In the genomic region with DNA sequence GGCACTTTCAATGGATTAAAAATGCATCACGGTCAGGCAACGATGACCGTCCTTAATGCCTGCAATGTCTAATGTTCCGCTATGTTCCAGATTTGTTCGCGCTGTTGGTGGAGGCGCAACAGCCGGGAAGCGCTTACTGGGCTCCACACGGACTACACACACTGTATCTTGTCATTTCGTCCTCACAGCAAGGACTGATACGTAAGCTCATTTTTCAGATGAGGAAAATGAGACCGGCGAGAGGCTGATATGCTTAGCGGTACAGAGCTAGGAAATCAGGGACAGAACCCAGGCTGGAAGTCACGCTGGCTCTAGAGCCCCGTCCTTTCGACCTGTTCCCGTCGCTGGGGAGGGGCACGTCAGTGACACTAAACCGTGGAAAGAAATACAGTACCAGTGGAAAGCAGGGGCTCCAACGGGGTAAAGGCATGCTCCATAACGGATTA, we compare ENCODE assay signal across 8 cellular contexts. TPM values are rescaled to one million over a fixed set of nuclear protein-coding genes. Genes with fewer than 3 reads are reported as not detected.
DNase-seq lines count a peak whose midpoint lies in the region; ATAC-seq, FAIRE-seq and TF ChIP-seq lines count a peak whose summit lies in the region.

No MANE protein-coding gene starts in this region.

- H3K4me2 ChIP-seq in GM12878 (ENCODE audit: control insufficient read depth, insufficient read depth): peak overlapping the region; percentile 95; the same call in 1 of the 2 replicates

- in situ Hi-C loops in GM12878 (cut with MboI): no loop called here

- TF ChIP-seq RAD21 in GM12878 (IDR thresholded peaks at IDR 0.05; ENCODE audit: insufficient read depth, low read depth, low read length): no peak

- BruUV-seq in GM12878 (replicated peaks; lab: Mats Ljungman, UMichigan): TSS peak; percentile 78

- H4K20me1 ChIP-seq in GM12878 (ENCODE audit: control insufficient read depth, insufficient read depth): no peaks in the 10 kb centered on the region

- WGBS in GM12878 (ENCODE audit: insufficient coverage, insufficient replicate concordance, low lambda C conversion rate, missing lambda C conversion rate): under 1% methylated on average over 24 of the region's 24 CpGs

- peaks cover 3% of the 10 kb centered on the region; the same call in 1 of the 2 replicates for H3K27me3 ChIP-seq in HUES48 (ENCODE audit: control insufficient read depth, insufficient read depth, low read length)
- no peaks in the 10 kb centered on the region for H3K27me3 ChIP-seq in GM12878 (replicated peaks in 1 of 2; ENCODE audit: control insufficient read depth in 2 of 2, insufficient read depth in 2 of 2, low read length in 1 of 2)

- H3K4me1 ChIP-seq in HUES48 (ENCODE audit: control insufficient read depth, insufficient read depth, low read length): no peaks in the 10 kb centered on the region
- no peaks in the 10 kb centered on the region; the same call in 1 of the 2 replicates for H3K4me1 ChIP-seq in GM12878 (ENCODE audit: control insufficient read depth, insufficient read depth, low read length)

- SMC1A ChIA-PET in GM12878 (lab: Charles Lee; ENCODE audit: uncharacterized antibody, unreplicated experiment): interaction anchor here (0.7 to 5.7 kb wide), 13 partner anchors 9 to 114 kb away, joined by 3 to 45 read pairs (median 5); no protein-coding TSS in a partner anchor

- H3K9ac ChIP-seq in HUES48 (ENCODE audit: low read depth, low read length) (peak overlapping the region; percentile 54), GM12878 (ENCODE audit: control insufficient read depth, insufficient read depth, low read length) (peak overlapping the region; percentile 84)

- peak overlapping the region; percentile 98 for H2AFZ ChIP-seq in GM12878 (ENCODE audit: control insufficient read depth, low read depth, low read length)

- TF ChIP-seq CTCF in RWPE1 (conservative IDR thresholded peaks at IDR 0.05; ENCODE audit: low read depth) (no peak), GM12878 (IDR thresholded peaks at IDR 0.05 in 2 of 3, conservative IDR thresholded peaks at IDR 0.05 in 1 of 3; ENCODE audit: control insufficient read depth in 2 of 3, extremely low read depth in 1 of 3, insufficient read depth in 1 of 3, low read depth in 3 of 3, low read length in 3 of 3) (no peak)

- H3K79me2 ChIP-seq in GM12878 (ENCODE audit: control insufficient read depth, insufficient read depth, low read length): peaks cover 2% of the 10 kb centered on the region; the same call in 1 of the 2 replicates

- RAD21 ChIA-PET in GM12878 (lab: Charles Lee; ENCODE audit: unreplicated experiment): interaction anchor here (0.9 to 3.2 kb wide), 5 partner anchors 9 to 49 kb away, joined by 3 to 39 read pairs (median 14); no protein-coding TSS in a partner anchor

- CTCF ChIA-PET in RWPE1 (lab: Yijun Ruan, JAX) (no interaction called here), GM12878 (lab: Yijun Ruan, JAX) (interaction anchor here (0.8 to 3.2 kb wide), 9 partner anchors 9 to 96 kb away, joined by 3 to 20 read pairs (median 4); no protein-coding TSS in a partner anchor)

- ATAC-seq in GM21515 (IDR thresholded peaks at IDR 0.05; ENCODE audit: unreplicated experiment) (peak; percentile 41), GM12878 (peak; percentile 54)

- peak; percentile 41 for DNase-seq in ELR (ENCODE audit: low read depth)
- no peak for DNase-seq in RWPE1 (ENCODE audit: low spot score)
- peak; percentile 21 for DNase-seq in GM12878 (ENCODE audit: low read depth, low spot score)
- peak in 40 of 51 donors; percentile 13 to 89 (median 48) for DNase-seq in hypothalamus (lab: John Stamatoyannopoulos, UW)
- peak; percentile 92 for DNase-seq in retina
- DNase-seq in NOMO-1 treated with DMSO at 0.1 percent for 48 hours (lab: John Stamatoyannopoulos, UW; ENCODE audit: unreplicated experiment): no peak

- no peak for FAIRE-seq in GM12878 (lab: Jason Lieb, UNC)

- TF ChIP-seq EP300 in GM12878 (IDR thresholded peaks at IDR 0.05; ENCODE audit: borderline replicate concordance in 1 of 2, control insufficient read depth in 1 of 2, low read depth in 2 of 2, low read length in 2 of 2): no peak

- POLR2A ChIA-PET in RWPE1 (lab: Yijun Ruan, JAX; ENCODE audit: low non-redundant PET): no interaction called here
- POLR2A ChIA-PET in GM12878 (lab: Charles Lee): interaction anchor here (1.4 to 3.0 kb wide), 6 partner anchors 9 to 97 kb away, joined by 5 to 22 read pairs (median 6); no protein-coding TSS in a partner anchor

- H3K36me3 ChIP-seq in HUES48 (ENCODE audit: control insufficient read depth, insufficient read depth, low read length) (no peaks in the 10 kb centered on the region), GM12878 (ENCODE audit: control insufficient read depth in 2 of 2, insufficient read depth in 2 of 2, low read length in 1 of 2) (no peaks in the 10 kb centered on the region)

- no peaks in the 10 kb centered on the region for H3K9me3 ChIP-seq in HUES48 (ENCODE audit: control insufficient read depth, insufficient read depth, low read length)
- peaks cover 2% of the 10 kb centered on the region; the same call in 2 of the 3 replicates for H3K9me3 ChIP-seq in GM12878 (replicated peaks; ENCODE audit: control insufficient read depth, insufficient read depth, low read length)

- peak overlapping the region; percentile 88 for H3K27ac ChIP-seq in HUES48 (ENCODE audit: low read depth, low read length)
- H3K27ac ChIP-seq in RWPE1: peak overlapping the region; percentile 96
- H3K27ac ChIP-seq in GM12878 (ENCODE audit: control insufficient read depth, insufficient read depth): peak overlapping the region; percentile 86

- intact Hi-C loops in GM12878 (cut with micrococcal nuclease; ENCODE audit: unreplicated experiment): loop anchor here (5.0 kb wide), 1 partner anchor 98 kb away; no protein-coding TSS in a partner anchor

- H3K4me3 ChIP-seq in HUES48 (ENCODE audit: low read depth, low read length) (peak overlapping the region; percentile 79), GM12878 (peak overlapping the region; percentile 94)

- TF ChIP-seq POLR2A in GM12878 (IDR thresholded peaks at IDR 0.05; ENCODE audit: low read depth, low read length): no peak

TF ChIP-seq in GM12878, 131 proteins besides CTCF, POLR2A, EP300 and RAD21:
- TF ChIP-seq ETV6 (conservative IDR thresholded peaks at IDR 0.05 in 1 of 2, IDR thresholded peaks at IDR 0.05 in 1 of 2; ENCODE audit: borderline replicate concordance in 1 of 2, low read depth in 1 of 2) (0 out of 4 replicates have a peak, but pooled peaks of 1 of the 2 experiments have one; percentile 7), CREB1 (IDR thresholded peaks at IDR 0.05; ENCODE audit: low read depth) (0 out of 2 replicates have a peak, but pooled peaks have one; percentile 10), TAF1 (IDR thresholded peaks at IDR 0.05; ENCODE audit: borderline replicate concordance, low read depth, low read length) (0 out of 2 replicates have a peak, but pooled peaks have one; percentile 1), MTA3 (IDR thresholded peaks at IDR 0.05; ENCODE audit: borderline replicate concordance, low read length) (0 out of 2 replicates have a peak, but pooled peaks have one; percentile 35), SMAD5 (IDR thresholded peaks at IDR 0.05; ENCODE audit: low read depth) (no peak), SMC3 (IDR thresholded peaks at IDR 0.05; ENCODE audit: borderline replicate concordance, low read length) (no peak)
- TF ChIP-seq, protein P1, sequence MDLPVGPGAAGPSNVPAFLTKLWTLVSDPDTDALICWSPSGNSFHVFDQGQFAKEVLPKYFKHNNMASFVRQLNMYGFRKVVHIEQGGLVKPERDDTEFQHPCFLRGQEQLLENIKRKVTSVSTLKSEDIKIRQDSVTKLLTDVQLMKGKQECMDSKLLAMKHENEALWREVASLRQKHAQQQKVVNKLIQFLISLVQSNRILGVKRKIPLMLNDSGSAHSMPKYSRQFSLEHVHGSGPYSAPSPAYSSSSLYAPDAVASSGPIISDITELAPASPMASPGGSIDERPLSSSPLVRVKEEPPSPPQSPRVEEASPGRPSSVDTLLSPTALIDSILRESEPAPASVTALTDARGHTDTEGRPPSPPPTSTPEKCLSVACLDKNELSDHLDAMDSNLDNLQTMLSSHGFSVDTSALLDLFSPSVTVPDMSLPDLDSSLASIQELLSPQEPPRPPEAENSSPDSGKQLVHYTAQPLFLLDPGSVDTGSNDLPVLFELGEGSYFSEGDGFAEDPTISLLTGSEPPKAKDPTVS (IDR thresholded peaks at IDR 0.05; ENCODE audit: low read depth, low read length): no peak

RNA-seq across cellular contexts. Expression of a gene that starts 0.7 kb away (rescaled TPM):
- 38.9 and 39.7 TPM in 2 replicates for total RNA-seq in GM12878 (2013; cell fraction: nucleolus; rRNA removed)
- 7.8 and 8.2 TPM in 2 replicates for total RNA-seq in GM12878 (2014; rRNA removed)
- total RNA-seq in GM12878 (2014; rRNA removed; fragmentation: Illumina TruSeq; extraction: Trizol): 7.3 and 10.6 TPM in 2 replicates
- 5.6 and 7.7 TPM in 2 replicates for total RNA-seq in GM12878 (2021)
- 15.2 TPM for polyA plus RNA-seq in GM12878 (2011; ENCODE audit: low read depth)
- 13.6 and 13.8 TPM in 2 replicates for polyA plus RNA-seq in GM12878 (2011; rRNA removed)
- polyA plus RNA-seq in GM12878 (2011; cell fraction: cytosol; rRNA removed): 8.6 and 10.7 TPM in 2 replicates
- polyA plus RNA-seq in GM12878 (2011; cell fraction: nucleus; rRNA removed): 6.9 and 12.2 TPM in 2 replicates
- polyA plus RNA-seq in GM12878 (2012): 6.7 and 8.0 TPM in 2 replicates
- 7.1 and 7.4 TPM in 2 replicates for polyA plus RNA-seq in GM12878 (2014; fragmentation: Illumina TruSeq; extraction: Trizol)
- 10 to 100 TPM in 1 of 2 experiments, 1 to 10 TPM in 1; 8.0 to 11.3 TPM for polyA plus RNA-seq in GM12878 (2014; fragmentation: Nextera tagmentation; extraction: Ambion mirVana)
- 5.6 and 7.8 TPM in 2 replicates for polyA plus RNA-seq in GM12878 (2014; rRNA removed)
- 10 to 100 TPM; 14.2 to 19.0 TPM for polyA plus RNA-seq in GM12878 (2016; fragmentation: Nextera tagmentation; extraction: Ambion mirVana)
- polyA minus RNA-seq in GM12878 (2011; rRNA and poly(A)+ RNA removed): 34.8 and 44.3 TPM in 2 replicates
- 6.1 and 6.4 TPM in 2 replicates for polyA minus RNA-seq in GM12878 (2011; cell fraction: cytosol; rRNA and poly(A)+ RNA removed)
- polyA minus RNA-seq in GM12878 (2011; cell fraction: nucleus; rRNA and poly(A)+ RNA removed): 32.3 and 49.6 TPM in 2 replicates

Comparison
In these comparisons a context has a peak if more than half of its experiments do, and no peak if none do; other contexts are left out.
1. DNase-seq: peak in ELR (single experiment), GM12878 (single experiment), hypothalamus (40 of 51) and retina (single experiment); none in RWPE1 (single experiment) and NOMO-1 treated with DMSO at 0.1 percent for 48 hours (single experiment).
2. Peak in every context shown above with its lines, with median percentiles within 50 percentile points of each other: H3K27ac ChIP-seq.